In genomic region chr3:44000586-44000985, GRCh38 we compare ENCODE assay signal across 13 cellular contexts.
DNase-seq lines count a peak whose midpoint lies in the region; ATAC-seq and TF ChIP-seq lines count a peak whose summit lies in the region.
"Had no signal": no experiment of that assay in that cellular context is flagged by ENCODE, and none has a peak within 500 bp of the region (broad histone marks: within the 10 kb centered on the region; RNA-seq: fewer than 3 reads in every experiment).

No MANE protein-coding gene starts in this region.

- H2BK12ac ChIP-seq in H9 (ENCODE audit: insufficient read length, low read depth, low read length): no peak overlapping the region

- no peaks in the 10 kb centered on the region for H3K79me1 ChIP-seq in H9 (ENCODE audit: insufficient read depth, low read depth, low read length, poor library complexity, severe bottlenecking)

- no peak overlapping the region for H2AFZ ChIP-seq in H9 (ENCODE audit: low read length)
- H2AFZ ChIP-seq: parathyroid adenoma had no signal

- no peak overlapping the region for H4K8ac ChIP-seq in H9 (replicated peaks; ENCODE audit: insufficient read length, low read depth, low read length)

- no peak overlapping the region for H4K91ac ChIP-seq in H9 (ENCODE audit: insufficient read length, low read depth, low read length)

- no peak overlapping the region for H3K56ac ChIP-seq in H9 (ENCODE audit: insufficient read length, low read depth, low read length)

- intact Hi-C loops in activated B cell treated with CpG ODN at 0.5 μM for 24 hours (cut with micrococcal nuclease): no loop called here
- intact Hi-C loops in left colon (cut with DNase I, micrococcal nuclease): no loop called here

- H3K36me3 Mint-ChIP-seq in H9 (ENCODE audit: insufficient read depth in 1 of 3, low read depth in 3 of 3) (peaks cover 0 to 10% (median 4%) of the 10 kb centered on the region in 3 experiments; a peak in 5 of 7 replicates), activated B cell treated with CpG ODN at 0.5 μM for 24 hours (ENCODE audit: low read depth) (no peaks in the 10 kb centered on the region)
- H3K36me3 Mint-ChIP-seq: CD4-positive, CD25-positive, alpha-beta regulatory T cell had no signal

- no peak overlapping the region for H3T11ph ChIP-seq in H9 (ENCODE audit: low read length)

- no peak for TF ChIP-seq CTCF in AG09319 (IDR thresholded peaks at IDR 0.05; ENCODE audit: low read depth, low read length)
- TF ChIP-seq CTCF in H9 (conservative IDR thresholded peaks at IDR 0.05): no peak
- TF ChIP-seq CTCF in activated B cell treated with CpG ODN at 0.5 μM for 24 hours (IDR thresholded peaks at IDR 0.05): no peak

- no peak overlapping the region for H3K4me2 ChIP-seq in H9 (ENCODE audit: insufficient read depth, insufficient read length, low read length)

- H2BK120ac ChIP-seq in H9 (ENCODE audit: low read depth, low read length, poor library complexity, severe bottlenecking): no peak overlapping the region

- H2AK5ac ChIP-seq in H9 (ENCODE audit: insufficient read length, low read length): no peak overlapping the region

- H3K14ac ChIP-seq in H9 (ENCODE audit: insufficient read depth, low read length): no peak overlapping the region

- H3K4ac ChIP-seq in H9 (ENCODE audit: low read depth, low read length): no peak overlapping the region

- H2BK5ac ChIP-seq in H9 (ENCODE audit: insufficient read length, low read length): no peak overlapping the region

- no peaks in the 10 kb centered on the region for H3K9me3 ChIP-seq in H9 (ENCODE audit: control insufficient read depth, low read depth, low read length)
- H3K9me3 ChIP-seq: tibial artery had no signal

- H3K9me3 Mint-ChIP-seq in H9 (peaks cover 7 to 13% of the 10 kb centered on the region in 2 experiments; a peak in 4 of 5 replicates), activated B cell treated with CpG ODN at 0.5 μM for 24 hours (no peaks in the 10 kb centered on the region)

- no peak overlapping the region for H3K23ac ChIP-seq in H9 (ENCODE audit: insufficient read length, low read depth, low read length)

- no CpG with 5 or more reads among the region's 3 CpGs for WGBS in H9 (ENCODE audit: extremely low coverage, insufficient read length, low lambda C conversion rate)

- CTCF ChIA-PET in activated B cell treated with CpG ODN at 0.5 μM for 24 hours (lab: Charles Lee): interaction anchor here (1.0 kb wide), 1 partner anchor 107 kb away, joined by 3 read pairs; no protein-coding TSS in a partner anchor

- no peak overlapping the region for H3K27ac Mint-ChIP-seq in H9
- H3K27ac Mint-ChIP-seq in activated B cell treated with CpG ODN at 0.5 μM for 24 hours: no peak overlapping the region
- H3K27ac Mint-ChIP-seq: CD4-positive, CD25-positive, alpha-beta regulatory T cell had no signal

- H3K4me1 Mint-ChIP-seq in H9 (peaks cover 30 to 41% of the 10 kb centered on the region in 2 experiments), activated B cell treated with CpG ODN at 0.5 μM for 24 hours (peaks cover 43% of the 10 kb centered on the region)

- H3K4me3 Mint-ChIP-seq in H9: peak overlapping the region; percentile 14 to 20; a peak in 3 of 5 replicates
- peak overlapping the region; percentile 12 for H3K4me3 Mint-ChIP-seq in activated B cell treated with CpG ODN at 0.5 μM for 24 hours
- H3K4me3 Mint-ChIP-seq: CD4-positive, CD25-positive, alpha-beta regulatory T cell had no signal

- H3K23me2 ChIP-seq in H9 (ENCODE audit: insufficient read length, low read depth, low read length, poor library complexity, severe bottlenecking): peaks cover 39% of the 10 kb centered on the region

- H2BK20ac ChIP-seq in H9 (ENCODE audit: low read depth, low read length, poor library complexity, severe bottlenecking): no peak overlapping the region

- H3K27me3 Mint-ChIP-seq in H9 (ENCODE audit: low read depth) (peaks cover 71% of the 10 kb centered on the region), activated B cell treated with CpG ODN at 0.5 μM for 24 hours (peaks cover 49% of the 10 kb centered on the region)

- peaks cover 6% of the 10 kb centered on the region; the same call in 1 of the 2 replicates for H3K4me1 ChIP-seq in H9 (ENCODE audit: insufficient read depth, low read length)

- no peaks in the 10 kb centered on the region for H3K79me2 ChIP-seq in H9 (ENCODE audit: insufficient read depth, low read length)
- H3K79me2 ChIP-seq: parathyroid adenoma had no signal

- DNase-seq in AG09319 (ENCODE audit: extremely low read depth, low read depth) (peak; percentile 35), H9 (no peak), activated B cell treated with CpG ODN at 0.5 μM for 24 hours (no peak), left colon (no peak), NOMO-1 (lab: John Stamatoyannopoulos, UW; ENCODE audit: unreplicated experiment in 2 of 2) (no peak)
- no peak for DNase-seq in activated naive CD4-positive, alpha-beta T cell (lab: John Stamatoyannopoulos, UW)
- DNase-seq: CD4-positive, CD25-positive, alpha-beta regulatory T cell; left ventricle myocardium superior; NCI-H446 treated with DMSO at 0.1 percent for 48 hours; tibial artery had no signal

- POLR2A ChIA-PET in activated B cell treated with CpG ODN at 0.5 μM for 24 hours (lab: Charles Lee): interaction anchor here (0.7 to 1.0 kb wide), 2 partner anchors 44 to 45 kb away, joined by 3 to 4 read pairs; no protein-coding TSS in a partner anchor

- ATAC-seq in activated B cell treated with CpG ODN at 0.5 μM for 24 hours (ENCODE audit: low read depth) (no peak), left colon (peak; percentile 31), HG03196 (IDR thresholded peaks at IDR 0.05; ENCODE audit: unreplicated experiment) (no peak), GM19452 (IDR thresholded peaks at IDR 0.05; ENCODE audit: unreplicated experiment) (no peak)
- ATAC-seq: left ventricle myocardium superior had no signal

- no peak overlapping the region for H3K18ac ChIP-seq in H9 (ENCODE audit: insufficient read length, low read depth, low read length)

- H3K9ac ChIP-seq in H9 (ENCODE audit: extremely low read depth, insufficient read length, low read length): no peak overlapping the region
- H3K9ac ChIP-seq: parathyroid adenoma had no signal

- H4K5ac ChIP-seq in H9 (ENCODE audit: insufficient read length, low read depth, low read length): no peak overlapping the region

- H3K27ac ChIP-seq in H9 (ENCODE audit: insufficient read length, low read depth, low read length): no peak overlapping the region
- H3K27ac ChIP-seq: parathyroid adenoma, tibial artery had no signal

- H3K27me3 ChIP-seq in H9 (ENCODE audit: insufficient read depth, low read length): peaks cover 26% of the 10 kb centered on the region; the same call in 1 of the 2 replicates

- no peak overlapping the region for H2BK15ac ChIP-seq in H9 (ENCODE audit: low read depth, low read length)

- H4K20me1 ChIP-seq in H9 (ENCODE audit: control insufficient read depth, insufficient read depth, insufficient read length): no peaks in the 10 kb centered on the region
